ENCODE assay signal across 36 cellular contexts in the genomic region with DNA sequence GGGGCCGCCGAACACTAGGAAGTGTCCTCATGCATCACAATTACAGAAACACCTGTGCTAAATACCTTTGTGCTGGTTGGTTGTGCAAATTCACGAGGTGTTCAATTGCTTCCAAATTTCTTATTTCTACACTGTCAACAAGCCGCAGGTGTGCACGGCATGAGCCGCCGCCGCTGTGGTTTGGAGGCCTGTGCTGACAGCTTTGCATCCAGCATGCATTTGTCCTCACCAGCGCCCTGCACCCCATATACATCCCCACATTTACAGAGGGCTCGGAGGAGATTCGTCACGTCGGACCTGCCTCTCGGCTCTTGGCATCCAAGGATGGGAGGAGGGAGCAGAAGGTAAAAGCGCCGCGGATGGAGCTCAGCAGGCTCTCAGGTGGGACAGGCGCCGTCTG.
"Had no signal": no experiment of that assay in that cellular context is flagged by ENCODE, and none has a peak within 500 bp of the region (broad histone marks: within the 10 kb centered on the region; RNA-seq: fewer than 3 reads in every experiment).

No MANE protein-coding gene starts in this region.

- H3K27ac Mint-ChIP-seq: activated B cell treated with CpG ODN at 0.5 μM for 24 hours; activated CD4-positive, alpha-beta memory T cell treated with anti-CD3 and anti-CD28 coated beads for 36 hours; activated CD4-positive, alpha-beta T cell treated with anti-CD3 and anti-CD28 coated beads, Interleukin-2, amount 10 ng/mL, durations not matched to agents 24 days and 14 days; activated CD8-positive, alpha-beta T cell treated with anti-CD3 and anti-CD28 coated beads for 36 hours; activated naive CD4-positive, alpha-beta T cell treated with anti-CD3 and anti-CD28 coated beads, Interleukin-2, amount 10 ng/mL, durations not matched to agents 7 days and 5 days; activated naive CD4-positive, alpha-beta T cell treated with anti-CD3 and anti-CD28 coated beads, Interleukin-2, amount 50 U/mL, for 24 hours; activated naive CD8-positive, alpha-beta T cell; activated naive CD8-positive, alpha-beta T cell treated with anti-CD3 and anti-CD28 coated beads, Interleukin-2, amount 10 ng/mL, durations not matched to agents 7 days and 5 days; activated naive CD8-positive, alpha-beta T cell treated with anti-CD3 and anti-CD28 coated beads, Interleukin-2, amount 50 U/mL, for 24 hours; activated T-cell treated with anti-CD3 and anti-CD28 coated beads, Interleukin-2, amount 50 U/mL, for 72 hours; activated T-helper 1 cell treated with anti-CD3 and anti-CD28 coated beads, Interleukin-12 subunit alpha, Interleukin-12 subunit beta, Interleukin-2, Interleukin-4 antibody, amounts not matched to agents 30 ng/mL and 10 ng/mL and 1 ng/mL, durations not matched to agents 14 hours and 24 hours and 36 hours; activated T-helper 17 cell treated with anti-CD3 and anti-CD28 coated beads, Interleukin-2, amount 50 U/mL, for 72 hours; T-helper 1 cell treated with Interleukin-12 subunit alpha and Interleukin-12 subunit beta and Interleukin-4 antibody, amounts not matched to agents 30 μg/mL and 1 μg/mL, for 36 hours; T-helper 2 cell treated with Interferon-gamma antibody and Interleukin-4, amounts not matched to agents 5 μg/mL and 100 μg/mL, for 36 hours had no signal

- H3K4me1 Mint-ChIP-seq: activated B cell treated with CpG ODN at 0.5 μM for 24 hours; activated CD4-positive, alpha-beta T cell treated with anti-CD3 and anti-CD28 coated beads, Interleukin-2, amount 10 ng/mL, durations not matched to agents 24 days and 14 days; activated naive CD4-positive, alpha-beta T cell treated with anti-CD3 and anti-CD28 coated beads, Interleukin-2, amount 10 ng/mL, durations not matched to agents 7 days and 5 days; activated naive CD4-positive, alpha-beta T cell treated with anti-CD3 and anti-CD28 coated beads, Interleukin-2, amount 50 U/mL, for 24 hours; activated naive CD8-positive, alpha-beta T cell treated with anti-CD3 and anti-CD28 coated beads, Interleukin-2, amount 10 ng/mL, durations not matched to agents 7 days and 5 days; activated naive CD8-positive, alpha-beta T cell treated with anti-CD3 and anti-CD28 coated beads, Interleukin-2, amount 50 U/mL, for 24 hours; activated T-helper 17 cell treated with anti-CD3 and anti-CD28 coated beads, Interleukin-2, amount 50 U/mL, for 72 hours; central memory CD8-positive, alpha-beta T cell had no signal

- H3K27me3 Mint-ChIP-seq: activated B cell treated with CpG ODN at 0.5 μM for 24 hours; activated CD4-positive, alpha-beta T cell treated with anti-CD3 and anti-CD28 coated beads, Interleukin-2, amount 10 ng/mL, durations not matched to agents 24 days and 14 days; activated naive CD8-positive, alpha-beta T cell treated with anti-CD3 and anti-CD28 coated beads, Interleukin-2, amount 10 ng/mL, durations not matched to agents 7 days and 5 days had no signal

- H3K4me3 ChIP-seq: ascending aorta, cardiac muscle cell had no signal

- H3K36me3 ChIP-seq: ascending aorta, cardiac muscle cell had no signal

- H3K27ac ChIP-seq: ascending aorta, cardiac muscle cell, VCaP had no signal

- ATAC-seq: activated CD8-positive, alpha-beta T cell treated with anti-CD3 and anti-CD28 coated beads for 36 hours; activated naive CD8-positive, alpha-beta T cell treated with anti-CD3 and anti-CD28 coated beads, Interleukin-2, amount 50 U/mL, for 24 hours; activated T-cell treated with anti-CD3 and anti-CD28 coated beads, Interleukin-2, amount 50 U/mL, for 4 hours; activated T-cell treated with anti-CD3 and anti-CD28 coated beads, Interleukin-2, amount 50 U/mL, for 72 hours; activated T-helper 17 cell treated with anti-CD3 and anti-CD28 coated beads, Interleukin-2, amount 50 U/mL, for 72 hours had no signal

- DNase-seq: activated B cell treated with CpG ODN at 0.5 μM for 24 hours; activated CD4-positive, alpha-beta memory T cell treated with anti-CD3 and anti-CD28 coated beads for 36 hours; activated CD4-positive, alpha-beta T cell treated with anti-CD3 and anti-CD28 coated beads for 4 hours; activated CD4-positive, alpha-beta T cell treated with anti-CD3 and anti-CD28 coated beads, Interleukin-2, amount 10 ng/mL, durations not matched to agents 24 days and 14 days; activated CD4-positive, alpha-beta T cell treated with anti-CD3 and anti-CD28 coated beads, Interleukin-2, amount 50 U/mL, for 1 hour; activated CD4-positive, alpha-beta T cell treated with anti-CD3 and anti-CD28 coated beads, Interleukin-2, amount 50 U/mL, for 4 hours; activated CD4-positive, CD25-positive, alpha-beta regulatory T cell treated with anti-CD3 and anti-CD28 coated beads, Interleukin-2, amount 50 U/mL, for 72 hours; activated CD8-positive, alpha-beta memory T cell treated with anti-CD3 and anti-CD28 coated beads, Interleukin-2, amount 50 U/mL, for 4 hours; activated CD8-positive, alpha-beta T cell treated with anti-CD3 and anti-CD28 coated beads for 36 hours; activated gamma-delta T cell; activated naive CD4-positive, alpha-beta T cell treated with anti-CD3 and anti-CD28 coated beads, Interleukin-2, amount 10 ng/mL, durations not matched to agents 7 days and 5 days; activated naive CD4-positive, alpha-beta T cell treated with Interleukin-2 at 50 U/mL for 16 hours; activated naive CD8-positive, alpha-beta T cell treated with anti-CD3 and anti-CD28 coated beads, Interleukin-2, amount 10 ng/mL, durations not matched to agents 7 days and 5 days; activated naive CD8-positive, alpha-beta T cell treated with anti-CD3 and anti-CD28 coated beads, Interleukin-2, amount 50 U/mL, for 24 hours; activated T-cell treated with anti-CD3 and anti-CD28 coated beads for 4 hours; activated T-cell treated with anti-CD3 and anti-CD28 coated beads, Interleukin-2, amount 50 U/mL, for 1 hour; activated T-cell treated with anti-CD3 and anti-CD28 coated beads, Interleukin-2, amount 50 U/mL, for 4 hours; activated T-cell treated with anti-CD3 and anti-CD28 coated beads, Interleukin-2, amount 50 U/mL, for 72 hours; amygdala; anterior cingulate cortex; caudate nucleus; cerebellar nuclear complex; T-helper 1 cell; T-helper 2 cell; T-helper 9 cell had no signal

- H3K4me1 ChIP-seq: ascending aorta had no signal

- H3K27me3 ChIP-seq: ascending aorta, cardiac muscle cell had no signal

- H3K36me3 Mint-ChIP-seq: activated CD4-positive, alpha-beta memory T cell treated with anti-CD3 and anti-CD28 coated beads for 36 hours; activated naive CD4-positive, alpha-beta T cell treated with anti-CD3 and anti-CD28 coated beads, Interleukin-2, amount 10 ng/mL, durations not matched to agents 7 days and 5 days; activated naive CD4-positive, alpha-beta T cell treated with anti-CD3 and anti-CD28 coated beads, Interleukin-2, amount 50 U/mL, for 24 hours; activated naive CD8-positive, alpha-beta T cell; activated naive CD8-positive, alpha-beta T cell treated with anti-CD3 and anti-CD28 coated beads, Interleukin-2, amount 10 ng/mL, durations not matched to agents 7 days and 5 days; brain had no signal

- H3K9me3 Mint-ChIP-seq: activated B cell treated with CpG ODN at 0.5 μM for 24 hours; activated CD4-positive, alpha-beta memory T cell treated with anti-CD3 and anti-CD28 coated beads for 36 hours; activated CD4-positive, alpha-beta T cell treated with anti-CD3 and anti-CD28 coated beads, Interleukin-2, amount 10 ng/mL, durations not matched to agents 24 days and 14 days; activated CD8-positive, alpha-beta T cell treated with anti-CD3 and anti-CD28 coated beads for 36 hours; activated naive CD4-positive, alpha-beta T cell treated with anti-CD3 and anti-CD28 coated beads, Interleukin-2, amount 10 ng/mL, durations not matched to agents 7 days and 5 days; activated naive CD8-positive, alpha-beta T cell treated with anti-CD3 and anti-CD28 coated beads, Interleukin-2, amount 10 ng/mL, durations not matched to agents 7 days and 5 days; activated naive CD8-positive, alpha-beta T cell treated with anti-CD3 and anti-CD28 coated beads, Interleukin-2, amount 50 U/mL, for 24 hours; activated T-cell treated with anti-CD3 and anti-CD28 coated beads, Interleukin-2, amount 50 U/mL, for 4 hours; activated T-helper 1 cell treated with anti-CD3 and anti-CD28 coated beads, Interleukin-12 subunit alpha, Interleukin-12 subunit beta, Interleukin-2, Interleukin-4 antibody, amounts not matched to agents 30 ng/mL and 10 ng/mL and 1 ng/mL, durations not matched to agents 14 hours and 24 hours and 36 hours; central memory CD8-positive, alpha-beta T cell; T-helper 1 cell treated with Interleukin-12 subunit alpha and Interleukin-12 subunit beta and Interleukin-4 antibody, amounts not matched to agents 30 μg/mL and 1 μg/mL, for 36 hours; T-helper 2 cell treated with Interferon-gamma antibody and Interleukin-4, amounts not matched to agents 5 μg/mL and 100 μg/mL, for 36 hours had no signal

- H3K4me3 Mint-ChIP-seq: activated B cell treated with CpG ODN at 0.5 μM for 24 hours; activated CD4-positive, alpha-beta memory T cell treated with anti-CD3 and anti-CD28 coated beads for 36 hours; activated CD4-positive, alpha-beta T cell treated with anti-CD3 and anti-CD28 coated beads, Interleukin-2, amount 10 ng/mL, durations not matched to agents 24 days and 14 days; activated CD8-positive, alpha-beta T cell treated with anti-CD3 and anti-CD28 coated beads for 36 hours; activated naive CD4-positive, alpha-beta T cell treated with anti-CD3 and anti-CD28 coated beads, Interleukin-2, amount 10 ng/mL, durations not matched to agents 7 days and 5 days; activated naive CD4-positive, alpha-beta T cell treated with anti-CD3 and anti-CD28 coated beads, Interleukin-2, amount 50 U/mL, for 24 hours; activated naive CD8-positive, alpha-beta T cell; activated naive CD8-positive, alpha-beta T cell treated with anti-CD3 and anti-CD28 coated beads, Interleukin-2, amount 10 ng/mL, durations not matched to agents 7 days and 5 days; activated naive CD8-positive, alpha-beta T cell treated with anti-CD3 and anti-CD28 coated beads, Interleukin-2, amount 50 U/mL, for 24 hours; activated T-cell treated with anti-CD3 and anti-CD28 coated beads, Interleukin-2, amount 50 U/mL, for 4 hours; activated T-cell treated with anti-CD3 and anti-CD28 coated beads, Interleukin-2, amount 50 U/mL, for 72 hours; activated T-helper 1 cell treated with anti-CD3 and anti-CD28 coated beads, Interleukin-12 subunit alpha, Interleukin-12 subunit beta, Interleukin-2, Interleukin-4 antibody, amounts not matched to agents 30 ng/mL and 10 ng/mL and 1 ng/mL, durations not matched to agents 14 hours and 24 hours and 36 hours; activated T-helper 17 cell treated with anti-CD3 and anti-CD28 coated beads, Interleukin-2, amount 50 U/mL, for 72 hours; brain; central memory CD8-positive, alpha-beta T cell; T-helper 1 cell treated with Interleukin-12 subunit alpha and Interleukin-12 subunit beta and Interleukin-4 antibody, amounts not matched to agents 30 μg/mL and 1 μg/mL, for 36 hours; T-helper 2 cell treated with Interferon-gamma antibody and Interleukin-4, amounts not matched to agents 5 μg/mL and 100 μg/mL, for 36 hours had no signal

- H3K9me3 ChIP-seq: ascending aorta had no signal
